29 cellular contexts compared by ENCODE assay signal in the genomic region with DNA sequence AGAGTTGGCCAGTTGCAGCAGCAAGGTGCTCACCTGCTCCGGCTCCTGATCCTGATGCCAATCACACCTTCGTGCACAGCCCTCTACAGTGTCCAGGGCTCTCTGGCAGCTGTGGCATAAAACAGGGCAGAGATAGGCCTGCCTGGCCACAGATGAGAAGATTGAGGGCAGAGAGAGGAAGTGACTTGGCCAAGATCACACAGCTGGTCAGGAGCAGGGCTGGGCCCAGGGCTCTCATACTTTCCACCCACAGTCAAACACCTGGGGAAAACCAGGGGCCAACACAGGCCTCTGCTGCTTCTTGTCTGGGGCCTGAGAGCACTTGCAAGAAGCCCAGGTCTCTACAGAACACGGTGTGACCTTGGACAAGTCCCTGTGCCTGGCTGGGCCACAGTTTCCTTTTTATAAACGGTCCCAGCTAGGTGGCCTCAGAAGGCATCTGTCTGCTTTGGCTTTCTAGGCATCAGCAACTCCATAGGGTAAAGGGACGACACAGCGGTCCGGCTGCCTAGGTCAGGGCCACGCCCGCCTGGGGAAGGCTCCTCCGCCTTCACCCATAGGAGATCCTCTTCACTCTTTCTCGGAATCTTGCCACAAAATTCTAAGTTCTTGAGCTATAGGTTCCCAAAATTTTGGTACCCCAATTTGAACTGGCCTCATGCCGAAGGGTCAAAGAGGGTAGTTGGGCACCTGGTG. TPM values are rescaled to one million over a fixed set of nuclear protein-coding genes. Genes with fewer than 3 reads are reported as not detected.
"Had no signal": no experiment of that assay in that cellular context is flagged by ENCODE, and none has a peak within 500 bp of the region (broad histone marks: within the 10 kb centered on the region; RNA-seq: fewer than 3 reads in every experiment).

No MANE protein-coding gene starts in this region.

- H3K4me3 Mint-ChIP-seq: activated CD4-positive, alpha-beta memory T cell treated with anti-CD3 and anti-CD28 coated beads, Interleukin-2, amount 10 ng/mL, durations not matched to agents 7 days and 5 days; activated CD4-positive, alpha-beta T cell treated with anti-CD3 and anti-CD28 coated beads, Interleukin-2, amount 10 ng/mL, durations not matched to agents 7 days and 5 days; activated naive CD4-positive, alpha-beta T cell treated with anti-CD3 and anti-CD28 coated beads, Interleukin-2, amount 50 U/mL, for 24 hours; activated T-cell treated with anti-CD3 and anti-CD28 coated beads, Interleukin-2, amount 50 U/mL, for 4 hours; central memory CD8-positive, alpha-beta T cell; memory B cell; naive thymus-derived CD8-positive, alpha-beta T cell; neural crest cell; stimulated activated naive CD8-positive, alpha-beta T cell treated with anti-CD3 and anti-CD28 coated beads, Interleukin-15, amount 100 ng/mL, for 72 hours; type B pancreatic cell; WTC11 had no signal

- H3K4me1 Mint-ChIP-seq: activated CD4-positive, alpha-beta T cell treated with anti-CD3 and anti-CD28 coated beads, Interleukin-2, amount 10 ng/mL, durations not matched to agents 7 days and 5 days; activated naive CD4-positive, alpha-beta T cell treated with anti-CD3 and anti-CD28 coated beads, Interleukin-2, amount 50 U/mL, for 24 hours had no signal

- DNase-seq: activated CD4-positive, alpha-beta memory T cell treated with anti-CD3 and anti-CD28 coated beads, Interleukin-2, amount 10 ng/mL, durations not matched to agents 7 days and 5 days; activated CD4-positive, alpha-beta T cell treated with anti-CD3 and anti-CD28 coated beads for 1 hour; activated CD4-positive, alpha-beta T cell treated with anti-CD3 and anti-CD28 coated beads, Interleukin-2, amount 10 ng/mL, durations not matched to agents 7 days and 5 days; activated T-cell treated with anti-CD3 and anti-CD28 coated beads, Interleukin-2, amount 50 U/mL, for 4 hours; dermis blood vessel endothelial cell; effector CD8-positive, alpha-beta T cell; gastrocnemius medialis; glutamatergic neuron; islet precursor cell; left cardiac atrium; naive thymus-derived CD8-positive, alpha-beta T cell; right cardiac atrium; stimulated activated CD4-positive, alpha-beta T cell treated with anti-CD3 and anti-CD28 coated beads, Interleukin-2, amount 100 ng/mL, for 48 hours; stimulated activated naive CD8-positive, alpha-beta T cell treated with anti-CD3 and anti-CD28 coated beads, Interleukin-15, amount 100 ng/mL, for 72 hours; substantia nigra; T-helper 2 cell; uterus had no signal

- H3K4me2 ChIP-seq: hepatocyte had no signal

- H3K27me3 ChIP-seq: uterus had no signal

- H3K4me1 ChIP-seq: gastrocnemius medialis, uterus had no signal

- H3K4me3 ChIP-seq: gastrocnemius medialis, hepatocyte, uterus had no signal

- ATAC-seq: activated T-cell treated with anti-CD3 and anti-CD28 coated beads, Interleukin-2, amount 50 U/mL, for 4 hours; gastrocnemius medialis; left cardiac atrium; naive thymus-derived CD8-positive, alpha-beta T cell; right cardiac atrium; stimulated activated naive CD8-positive, alpha-beta T cell treated with anti-CD3 and anti-CD28 coated beads, Interleukin-15, amount 100 ng/mL, for 72 hours; WTC11 had no signal

- H3K9me3 ChIP-seq: gastrocnemius medialis, uterus had no signal

- H3K36me3 Mint-ChIP-seq: activated naive CD4-positive, alpha-beta T cell treated with anti-CD3 and anti-CD28 coated beads, Interleukin-2, amount 50 U/mL, for 24 hours; memory B cell; naive thymus-derived CD8-positive, alpha-beta T cell; type B pancreatic cell; WTC11 had no signal

- H3K79me2 ChIP-seq: hepatocyte had no signal

- H3K9me3 Mint-ChIP-seq: activated CD4-positive, alpha-beta memory T cell treated with anti-CD3 and anti-CD28 coated beads, Interleukin-2, amount 10 ng/mL, durations not matched to agents 7 days and 5 days; activated CD4-positive, alpha-beta T cell treated with anti-CD3 and anti-CD28 coated beads, Interleukin-2, amount 10 ng/mL, durations not matched to agents 7 days and 5 days; activated naive CD4-positive, alpha-beta T cell treated with anti-CD3 and anti-CD28 coated beads, Interleukin-2, amount 50 U/mL, for 24 hours; activated T-cell treated with anti-CD3 and anti-CD28 coated beads, Interleukin-2, amount 50 U/mL, for 4 hours; activated T-helper 2 cell treated with anti-CD3 and anti-CD28 coated beads, Interferon-gamma antibody, Interleukin-2, Interleukin-4, amounts not matched to agents 10 μg/mL and 5 μg/mL and 100 μg/mL, durations not matched to agents 14 hours and 24 hours and 36 hours; central memory CD8-positive, alpha-beta T cell; memory B cell; naive thymus-derived CD8-positive, alpha-beta T cell; neural crest cell; stimulated activated naive CD8-positive, alpha-beta T cell treated with anti-CD3 and anti-CD28 coated beads, Interleukin-15, amount 100 ng/mL, for 72 hours; type B pancreatic cell; WTC11 had no signal

- H2AFZ ChIP-seq: hepatocyte had no signal

- FAIRE-seq: bronchial epithelial cell, colon had no signal

- H3K27ac ChIP-seq: gastrocnemius medialis, hepatocyte, uterus had no signal

- H3K36me3 ChIP-seq: gastrocnemius medialis, uterus had no signal

- H3K27ac Mint-ChIP-seq: activated CD4-positive, alpha-beta memory T cell treated with anti-CD3 and anti-CD28 coated beads, Interleukin-2, amount 10 ng/mL, durations not matched to agents 7 days and 5 days; activated CD4-positive, alpha-beta T cell treated with anti-CD3 and anti-CD28 coated beads, Interleukin-2, amount 10 ng/mL, durations not matched to agents 7 days and 5 days; activated naive CD4-positive, alpha-beta T cell treated with anti-CD3 and anti-CD28 coated beads, Interleukin-2, amount 50 U/mL, for 24 hours; activated T-helper 2 cell treated with anti-CD3 and anti-CD28 coated beads, Interferon-gamma antibody, Interleukin-2, Interleukin-4, amounts not matched to agents 10 μg/mL and 5 μg/mL and 100 μg/mL, durations not matched to agents 14 hours and 24 hours and 36 hours; memory B cell; naive thymus-derived CD8-positive, alpha-beta T cell; stimulated activated naive CD8-positive, alpha-beta T cell treated with anti-CD3 and anti-CD28 coated beads, Interleukin-15, amount 100 ng/mL, for 72 hours; type B pancreatic cell; WTC11 had no signal

RNA-seq across cellular contexts. Expression of a gene that starts 3.1 kb away (rescaled TPM):
- total RNA-seq: activated CD4-positive, alpha-beta memory T cell treated with anti-CD3 and anti-CD28 coated beads, Interleukin-2, amount 10 ng/mL, durations not matched to agents 7 days and 5 days; activated CD4-positive, alpha-beta T cell treated with anti-CD3 and anti-CD28 coated beads, Interleukin-2, amount 10 ng/mL, durations not matched to agents 7 days and 5 days; activated T-helper 2 cell treated with anti-CD3 and anti-CD28 coated beads, Interferon-gamma antibody, Interleukin-2, Interleukin-4, amounts not matched to agents 10 μg/mL and 5 μg/mL and 100 μg/mL, durations not matched to agents 14 hours and 24 hours and 36 hours; bronchial epithelial cell; dermis blood vessel endothelial cell; epithelial cell of proximal tubule; naive thymus-derived CD8-positive, alpha-beta T cell; pulmonary artery endothelial cell had no signal
- polyA plus RNA-seq: naive thymus-derived CD8-positive, alpha-beta T cell had no signal
